Comparison of ENCODE assay signal across 21 cellular contexts in the genomic region with DNA sequence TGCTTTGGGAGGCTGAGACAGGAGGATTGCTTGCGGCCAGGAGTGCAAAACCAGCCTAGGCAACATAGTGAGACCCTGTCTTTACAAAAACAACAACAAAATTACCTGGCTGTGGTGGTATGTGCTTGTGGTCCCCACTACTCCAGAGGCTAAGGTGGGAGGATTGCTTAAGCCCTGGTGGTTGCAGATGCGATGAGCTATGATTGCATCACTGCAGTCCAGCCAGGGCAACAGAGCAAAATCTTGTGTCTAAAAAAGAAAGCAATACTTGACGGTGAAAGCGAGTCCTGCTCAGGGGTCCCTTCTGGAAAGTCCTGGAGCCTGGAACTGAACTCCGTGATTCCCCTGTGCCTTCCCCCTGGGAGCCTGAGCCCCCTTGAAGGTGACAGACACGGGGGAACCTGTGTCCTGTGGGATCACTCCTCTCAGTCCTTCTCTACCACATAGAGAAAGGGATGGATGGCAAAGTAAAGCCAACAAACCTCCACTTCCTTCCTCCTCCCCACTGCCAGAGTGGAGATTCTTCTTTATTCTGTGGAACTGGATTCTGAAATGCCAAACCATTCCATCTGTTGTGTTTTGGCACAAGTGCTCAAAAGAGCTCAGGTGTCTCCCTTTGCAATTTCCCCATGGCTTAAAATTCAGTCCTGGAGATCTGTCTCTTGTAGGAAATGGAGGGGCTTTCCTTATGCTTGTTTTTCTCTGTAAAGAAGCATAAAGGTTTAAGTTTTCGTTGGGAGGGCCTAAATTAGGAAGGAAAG. TPM values are rescaled to one million over a fixed set of nuclear protein-coding genes. Genes with fewer than 3 reads are reported as not detected.
DNase-seq lines count a peak whose midpoint lies in the region; ATAC-seq and TF ChIP-seq lines count a peak whose summit lies in the region.
"Had no signal": no experiment of that assay in that cellular context is flagged by ENCODE, and none has a peak within 500 bp of the region (broad histone marks: within the 10 kb centered on the region; RNA-seq: fewer than 3 reads in every experiment).

No MANE protein-coding gene starts in this region.

- TF ChIP-seq CTCF in GM23338 (conservative IDR thresholded peaks at IDR 0.05; ENCODE audit: low read depth in 2 of 2) (no peak), gastrocnemius medialis (IDR thresholded peaks at IDR 0.05 in 4 of 5, conservative IDR thresholded peaks at IDR 0.05 in 1 of 5) (no peak)

- no peaks in the 10 kb centered on the region for H3K27me3 Mint-ChIP-seq in GM23338 (ENCODE audit: insufficient read depth, low read depth, poor library complexity)
- no peaks in the 10 kb centered on the region for H3K27me3 Mint-ChIP-seq in activated CD4-positive, alpha-beta T cell treated with anti-CD3 and anti-CD28 coated beads, Interleukin-2, amount 10 ng/mL, durations not matched to agents 24 days and 14 days
- H3K27me3 Mint-ChIP-seq: activated B cell treated with CpG ODN at 0.5 μM for 24 hours; activated CD8-positive, alpha-beta T cell treated with anti-CD3 and anti-CD28 coated beads for 36 hours; activated naive CD4-positive, alpha-beta T cell treated with anti-CD3 and anti-CD28 coated beads, Interleukin-2, amount 10 ng/mL, durations not matched to agents 7 days and 5 days had no signal

- H3K9me2 ChIP-seq in GM23338 (ENCODE audit: insufficient read depth) = no peaks in the 10 kb centered on the region; the same call in 1 of the 2 replicates

- in situ Hi-C loops in gastrocnemius medialis (cut with MboI; ENCODE audit: low sequenced_read_pairs in 4 of 4) = no loop called here

- no peaks in the 10 kb centered on the region for H3F3A ChIP-seq in GM23338 (replicated peaks; ENCODE audit: low read depth)

- H3K4me1 Mint-ChIP-seq in GM23338 = peaks cover 34% of the 10 kb centered on the region
- no peaks in the 10 kb centered on the region for H3K4me1 Mint-ChIP-seq in activated CD4-positive, alpha-beta T cell treated with anti-CD3 and anti-CD28 coated beads, Interleukin-2, amount 10 ng/mL, durations not matched to agents 24 days and 14 days
- H3K4me1 Mint-ChIP-seq: activated B cell treated with CpG ODN at 0.5 μM for 24 hours; activated naive CD4-positive, alpha-beta T cell treated with anti-CD3 and anti-CD28 coated beads, Interleukin-2, amount 10 ng/mL, durations not matched to agents 7 days and 5 days; CD4-positive, alpha-beta memory T cell; memory B cell; natural killer cell had no signal

- H3K4me3 Mint-ChIP-seq in GM23338 = no peak overlapping the region
- H3K4me3 Mint-ChIP-seq in activated CD4-positive, alpha-beta T cell treated with anti-CD3 and anti-CD28 coated beads, Interleukin-2, amount 10 ng/mL, durations not matched to agents 24 days and 14 days = no peak overlapping the region
- H3K4me3 Mint-ChIP-seq: activated B cell treated with CpG ODN at 0.5 μM for 24 hours; activated CD8-positive, alpha-beta T cell treated with anti-CD3 and anti-CD28 coated beads for 36 hours; activated naive CD4-positive, alpha-beta T cell treated with anti-CD3 and anti-CD28 coated beads, Interleukin-2, amount 10 ng/mL, durations not matched to agents 7 days and 5 days; CD4-positive, alpha-beta memory T cell; memory B cell; natural killer cell had no signal

- no peak for TF ChIP-seq POLR2A in gastrocnemius medialis (IDR thresholded peaks at IDR 0.05)

- H3K27ac ChIP-seq in GM23338 (ENCODE audit: low read depth) (no peak overlapping the region), epithelial cell of prostate (peak overlapping the region; percentile 53), gastrocnemius medialis (peak overlapping the region; percentile 94 to 98 (median 96))
- H3K27ac ChIP-seq: Peyer's patch had no signal

- H3K4me2 ChIP-seq in GM23338 = no peak overlapping the region

- ATAC-seq in GM23338 (no peak), gastrocnemius medialis (peak in 1 of 2 donors; percentile 13), GM19328 (IDR thresholded peaks at IDR 0.05; ENCODE audit: unreplicated experiment) (no peak)
- ATAC-seq: activated CD8-positive, alpha-beta T cell treated with anti-CD3 and anti-CD28 coated beads for 36 hours; natural killer cell had no signal

- H3K36me3 Mint-ChIP-seq in GM23338 (ENCODE audit: low read depth) = peaks cover 2% of the 10 kb centered on the region; the same call in 1 of the 3 replicates
- H3K36me3 Mint-ChIP-seq in activated CD4-positive, alpha-beta T cell treated with anti-CD3 and anti-CD28 coated beads, Interleukin-2, amount 10 ng/mL, durations not matched to agents 24 days and 14 days (ENCODE audit: low read depth) = no peaks in the 10 kb centered on the region
- H3K36me3 Mint-ChIP-seq: activated naive CD4-positive, alpha-beta T cell treated with anti-CD3 and anti-CD28 coated beads, Interleukin-2, amount 10 ng/mL, durations not matched to agents 7 days and 5 days; CD4-positive, alpha-beta memory T cell; memory B cell; natural killer cell had no signal

- no peaks in the 10 kb centered on the region for H3K9me3 Mint-ChIP-seq in GM23338
- peaks cover 4% of the 10 kb centered on the region for H3K9me3 Mint-ChIP-seq in activated CD4-positive, alpha-beta T cell treated with anti-CD3 and anti-CD28 coated beads, Interleukin-2, amount 10 ng/mL, durations not matched to agents 24 days and 14 days
- H3K9me3 Mint-ChIP-seq: activated naive CD4-positive, alpha-beta T cell treated with anti-CD3 and anti-CD28 coated beads, Interleukin-2, amount 10 ng/mL, durations not matched to agents 7 days and 5 days had no signal

- H3K4me3 ChIP-seq in GM23338 (no peak overlapping the region), adipocyte (ENCODE audit: low read length) (no peak overlapping the region), gastrocnemius medialis (peak overlapping the region in 2 of 4 donors; percentile 21 to 39)
- H3K4me3 ChIP-seq: Peyer's patch had no signal

- 0 out of 2 replicates have a peak, but pooled peaks cover 4% of the 10 kb centered on the region for H3K79me2 ChIP-seq in GM23338 (replicated peaks; ENCODE audit: insufficient read depth)

- no peak for DNase-seq in GM23338 (ENCODE audit: low spot score)
- DNase-seq in adipocyte (ENCODE audit: low read depth) = no peak
- DNase-seq in epithelial cell of prostate (ENCODE audit: low read depth, low spot score) = no peak
- peak; percentile 48 to 80 for DNase-seq in gastrocnemius medialis
- DNase-seq in NCI-H2029 treated with DMSO at 0.1 percent for 48 hours (lab: John Stamatoyannopoulos, UW) = no peak
- no peak for DNase-seq in activated CD4-positive, alpha-beta T cell treated with anti-CD3 and anti-CD28 coated beads, Interleukin-2, amount 10 ng/mL, durations not matched to agents 24 days and 14 days
- DNase-seq: activated B cell treated with CpG ODN at 0.5 μM for 24 hours; activated CD8-positive, alpha-beta T cell treated with anti-CD3 and anti-CD28 coated beads for 36 hours; activated naive CD4-positive, alpha-beta T cell treated with anti-CD3 and anti-CD28 coated beads, Interleukin-2, amount 10 ng/mL, durations not matched to agents 7 days and 5 days; activated T-cell treated with anti-CD3 and anti-CD28 coated beads, Interleukin-2, amount 50 U/mL, for 1 hour; CD4-positive, alpha-beta memory T cell; cortex of kidney; DND-41; foreskin melanocyte; natural killer cell; NCI-H1436; Peyer's patch; stimulated activated CD4-positive, alpha-beta T cell treated with anti-CD3 and anti-CD28 coated beads, Interleukin-12 subunit alpha, Interleukin-12 subunit beta, amount 100 ng/mL, for 4 hours; substantia nigra had no signal

- no peaks in the 10 kb centered on the region for H3K36me3 ChIP-seq in GM23338 (ENCODE audit: insufficient read depth)
- no peaks in the 10 kb centered on the region for H3K36me3 ChIP-seq in adipocyte (ENCODE audit: control insufficient read depth, insufficient read depth, low read length, severe bottlenecking)
- H3K36me3 ChIP-seq in gastrocnemius medialis = no peaks in the 10 kb centered on the region
- H3K36me3 ChIP-seq: Peyer's patch had no signal

- H2AFZ ChIP-seq in GM23338 = no peak overlapping the region

- H3K4me1 ChIP-seq in GM23338 (ENCODE audit: insufficient read depth) (peaks cover 39% of the 10 kb centered on the region), adipocyte (ENCODE audit: control insufficient read depth, insufficient read depth, low read length) (peaks cover 52% of the 10 kb centered on the region), gastrocnemius medialis (peaks cover 94 to 98% of the 10 kb centered on the region in 2 donors)
- H3K4me1 ChIP-seq: Peyer's patch had no signal

- peak overlapping the region; percentile 50; the same call in 1 of the 2 replicates for H3K27ac Mint-ChIP-seq in GM23338
- no peak overlapping the region for H3K27ac Mint-ChIP-seq in activated CD4-positive, alpha-beta T cell treated with anti-CD3 and anti-CD28 coated beads, Interleukin-2, amount 10 ng/mL, durations not matched to agents 24 days and 14 days
- H3K27ac Mint-ChIP-seq: activated B cell treated with CpG ODN at 0.5 μM for 24 hours; activated CD8-positive, alpha-beta T cell treated with anti-CD3 and anti-CD28 coated beads for 36 hours; activated naive CD4-positive, alpha-beta T cell treated with anti-CD3 and anti-CD28 coated beads, Interleukin-2, amount 10 ng/mL, durations not matched to agents 7 days and 5 days; CD4-positive, alpha-beta memory T cell; memory B cell; natural killer cell had no signal

- no peaks in the 10 kb centered on the region for H4K20me1 ChIP-seq in GM23338 (replicated peaks; ENCODE audit: insufficient read depth)

- peak overlapping the region; percentile 17 for H3K9ac ChIP-seq in adipocyte (ENCODE audit: low read length)

- intact Hi-C loops in gastrocnemius medialis (cut with DNase I; ENCODE audit: low total_unique reads) = loop anchor here (2.0 kb wide), 1 partner anchor 45 kb away; no protein-coding TSS in a partner anchor
- intact Hi-C loops in activated CD4-positive, alpha-beta T cell treated with anti-CD3 and anti-CD28 coated beads, Interleukin-2, amount 10 ng/mL, durations not matched to agents 24 days and 14 days (cut with micrococcal nuclease) = no loop called here

- H3K9me3 ChIP-seq in adipocyte (ENCODE audit: control insufficient read depth, low read length) (no peaks in the 10 kb centered on the region), gastrocnemius medialis (no peaks in the 10 kb centered on the region)
- H3K9me3 ChIP-seq: Peyer's patch had no signal

- no peaks in the 10 kb centered on the region for H3K27me3 ChIP-seq in GM23338 (ENCODE audit: insufficient read depth)
- H3K27me3 ChIP-seq in adipocyte (replicated peaks; ENCODE audit: control insufficient read depth, insufficient read depth, low read length) = no peaks in the 10 kb centered on the region
- no peaks in the 10 kb centered on the region for H3K27me3 ChIP-seq in gastrocnemius medialis
- H3K27me3 ChIP-seq: Peyer's patch had no signal

TF ChIP-seq in GM23338, 12 proteins besides CTCF, POLR2A, EP300 and RAD21:
- no peak for TF ChIP-seq JUNB (IDR thresholded peaks at IDR 0.05; ENCODE audit: unreplicated experiment)
- TF ChIP-seq POLR2AphosphoS5 (IDR thresholded peaks at IDR 0.05; ENCODE audit: low read depth) = no peak
- TF ChIP-seq ZNF114 (CRISPR knock-in tag; IDR thresholded peaks at IDR 0.05) = no peak

RNA-seq across cellular contexts. Expression of a gene that starts 50.6 kb away (rescaled TPM):
- total RNA-seq in GM23338 (2014; rRNA removed; shearing (Covaris generic)) = 9.1 and 17.7 TPM in 2 replicates
- 6.0 and 6.4 TPM in 2 replicates for polyA plus RNA-seq in GM23338 (2016; fragmentation: Nextera tagmentation; extraction: Ambion mirVana)
- 100 to 1,000 TPM; 152 to 266 (median 155) TPM for total RNA-seq in gastrocnemius medialis
- total RNA-seq in activated CD4-positive, alpha-beta T cell treated with anti-CD3 and anti-CD28 coated beads, Interleukin-2, amount 10 ng/mL, durations not matched to agents 24 days and 14 days = 1.7 and 2.0 TPM in 2 replicates
- total RNA-seq: natural killer cell had no signal

Comparison
In these comparisons a context has a peak if more than half of its experiments do, and no peak if none do; other contexts are left out.
1. DNase-seq: peak in gastrocnemius medialis (2 of 2); none in GM23338 (single experiment), adipocyte (single experiment), epithelial cell of prostate (single experiment), NCI-H2029 treated with DMSO at 0.1 percent for 48 hours (single experiment) and activated CD4-positive, alpha-beta T cell treated with anti-CD3 and anti-CD28 coated beads, Interleukin-2, amount 10 ng/mL, durations not matched to agents 24 days and 14 days (single experiment).